In the genomic region with DNA sequence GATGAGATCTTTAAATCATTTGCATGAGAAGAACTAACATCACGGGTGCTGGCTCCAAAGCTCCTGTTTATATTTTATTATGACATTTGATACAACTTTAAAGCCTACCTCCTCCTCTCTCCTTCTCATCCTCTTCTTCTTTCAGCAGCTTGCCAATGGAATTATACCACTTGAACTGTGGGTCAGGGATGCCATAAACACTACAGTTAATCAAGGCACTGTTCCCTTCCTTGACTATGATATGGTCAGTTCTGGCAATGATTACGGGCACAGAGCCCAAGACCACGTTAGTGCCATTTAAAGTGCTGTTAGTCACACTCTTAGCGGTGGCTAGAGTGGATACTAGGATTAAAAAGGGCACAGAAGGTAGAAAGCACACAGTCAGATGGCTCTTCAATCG, we compare ENCODE assay signal across 19 cellular contexts. TPM values are rescaled to one million over a fixed set of nuclear protein-coding genes. Genes with fewer than 3 reads are reported as not detected.
DNase-seq lines count a peak whose midpoint lies in the region; ATAC-seq and TF ChIP-seq lines count a peak whose summit lies in the region.
"Had no signal": no experiment of that assay in that cellular context is flagged by ENCODE, and none has a peak within 500 bp of the region (broad histone marks: within the 10 kb centered on the region; RNA-seq: fewer than 3 reads in every experiment).

No MANE protein-coding gene starts in this region.

- H3K4me1 ChIP-seq in left ventricle myocardium inferior (peaks cover 7% of the 10 kb centered on the region), aorta (ENCODE audit: control insufficient read depth in 1 of 2, insufficient read depth in 2 of 2, low read length in 2 of 2) (peaks cover 0 to 20% of the 10 kb centered on the region in 2 donors)

- intact Hi-C loops in Right ventricle myocardium inferior (cut with DNase I) = no loop called here
- intact Hi-C loops in left ventricle myocardium inferior (cut with micrococcal nuclease) = no loop called here
- intact Hi-C loops in aorta (cut with DNase I) = loop anchor here in 1 of 2 donors (2.0 kb wide), 1 partner anchor 41 kb away; no protein-coding TSS in a partner anchor

- WGBS in aorta, 2 donors = 34 to 36% methylated on average over 5 of the region's 5 CpGs

- H3K9me3 ChIP-seq in left ventricle myocardium inferior (replicated peaks) (no peaks in the 10 kb centered on the region), aorta (ENCODE audit: control insufficient read depth, low read length) (no peaks in the 10 kb centered on the region)
- H3K9me3 ChIP-seq: esophagus squamous epithelium had no signal

- H3K27ac ChIP-seq in left ventricle myocardium inferior (replicated peaks) (no peak overlapping the region), layer of hippocampus (ENCODE audit: low read depth, low read length) (peak overlapping the region; percentile 69), aorta (ENCODE audit: low read depth in 1 of 2, low read length in 2 of 2) (no peak overlapping the region)
- H3K27ac ChIP-seq: brain microvascular endothelial cell, esophagus squamous epithelium, KMS-11 had no signal

- no peaks in the 10 kb centered on the region for H3K27me3 ChIP-seq in left ventricle myocardium inferior (ENCODE audit: low read depth)
- H3K27me3 ChIP-seq in layer of hippocampus (ENCODE audit: control insufficient read depth, insufficient read depth, low read length) = no peaks in the 10 kb centered on the region
- H3K27me3 ChIP-seq in aorta (ENCODE audit: control insufficient read depth in 1 of 2, insufficient read depth in 2 of 2, low read length in 1 of 2) = no peaks in the 10 kb centered on the region
- H3K27me3 ChIP-seq: brain microvascular endothelial cell had no signal

- TF ChIP-seq CTCF in left ventricle myocardium inferior (IDR thresholded peaks at IDR 0.05; ENCODE audit: borderline replicate concordance) = no peak

- H3K4me3 ChIP-seq in left ventricle myocardium inferior (no peak overlapping the region), aorta (ENCODE audit: low read length in 2 of 2) (no peak overlapping the region)
- H3K4me3 ChIP-seq: esophagus squamous epithelium had no signal

- H3K36me3 ChIP-seq in left ventricle myocardium inferior (no peaks in the 10 kb centered on the region), aorta (ENCODE audit: control insufficient read depth in 1 of 2, insufficient read depth in 2 of 2, low read length in 1 of 2) (no peaks in the 10 kb centered on the region)
- H3K36me3 ChIP-seq: brain microvascular endothelial cell, esophagus squamous epithelium had no signal

- DNase-seq in Right ventricle myocardium inferior (ENCODE audit: missing footprints) = no peak
- no peak for DNase-seq in left ventricle myocardium inferior
- peak; percentile 39 for DNase-seq in RPMI7951 (ENCODE audit: low read depth)
- DNase-seq in aorta = peak in 1 of 2 donors; percentile 76
- DNase-seq in SKM-1 treated with dmso at 0.1 percent for 144 hours (lab: John Stamatoyannopoulos, UW; ENCODE audit: unreplicated experiment) = no peak
- DNase-seq in NCI-H2171 treated with DMSO at 0.1 percent for 48 hours (lab: John Stamatoyannopoulos, UW) = no peak
- DNase-seq in erythroblast (lab: John Stamatoyannopoulos, UW) = no peak
- DNase-seq: ACHN; activated naive CD4-positive, alpha-beta T cell treated with anti-CD3 and anti-CD28 coated beads for 36 hours; activated T-cell treated with anti-CD3 and anti-CD28 coated beads for 4 hours; brain microvascular endothelial cell; esophagus squamous epithelium; NCI-H1048; NCI-H69; stimulated activated naive CD4-positive, alpha-beta T cell; T-cell had no signal

- no peak for TF ChIP-seq POLR2A in erythroblast (IDR thresholded peaks at IDR 0.05; ENCODE audit: low read length)

- ATAC-seq in Right ventricle myocardium inferior = peak; percentile 46
- peak; percentile 49 for ATAC-seq in aorta (ENCODE audit: low FRiP score)
- ATAC-seq: HCT116, T-cell had no signal

RNA-seq across cellular contexts. Expression of gene MFAP3L, which starts 20.7 kb away (rescaled TPM):
- total RNA-seq in Right ventricle myocardium inferior (7.0 TPM), left ventricle myocardium inferior (3.1 TPM), aorta (10 to 100 TPM; 10.1 to 12.4 TPM)
- 0.48 and 1.9 TPM in 2 replicates for total RNA-seq in RPMI7951 (2014; rRNA removed; shearing (Covaris generic))
- polyA plus RNA-seq in aorta = 1 to 10 TPM; 1.9 to 3.8 TPM
